ENCODE assay signal across 1 cellular context in genomic region chr5:17061973-17062470, GRCh38.
TF ChIP-seq lines count a peak whose summit lies in the region.

No MANE protein-coding gene starts in this region.

TF ChIP-seq in A549, 52 proteins besides CTCF, POLR2A, EP300 and RAD21 (continued from another document):
- no peak for TF ChIP-seq FOSL2 (IDR thresholded peaks at IDR 0.05)
- TF ChIP-seq FOSL2 (CRISPR knock-in tag; IDR thresholded peaks at IDR 0.05) = no peak
- no peak for TF ChIP-seq RNF2 (IDR thresholded peaks at IDR 0.05; ENCODE audit: borderline replicate concordance, low read depth)
- no peak for TF ChIP-seq RFX5 (IDR thresholded peaks at IDR 0.05)
- no peak for TF ChIP-seq ZSCAN20 (CRISPR knock-in tag; IDR thresholded peaks at IDR 0.05)
- TF ChIP-seq EHF (CRISPR knock-in tag; IDR thresholded peaks at IDR 0.05) = no peak
- TF ChIP-seq ZFP36 (IDR thresholded peaks at IDR 0.05; ENCODE audit: borderline replicate concordance, partially characterized antibody) = no peak
- TF ChIP-seq HOXB13 (CRISPR knock-in tag; IDR thresholded peaks at IDR 0.05; ENCODE audit: low read depth) = no peak
- no peak for TF ChIP-seq REST (IDR thresholded peaks at IDR 0.05)
- TF ChIP-seq HOXB5 (CRISPR knock-in tag; IDR thresholded peaks at IDR 0.05) = no peak
- no peak for TF ChIP-seq HDAC2 (IDR thresholded peaks at IDR 0.05)
- no peak for TF ChIP-seq ELK1 (IDR thresholded peaks at IDR 0.05; ENCODE audit: low read depth, low read length)
- peak; percentile 81 for TF ChIP-seq MAX (IDR thresholded peaks at IDR 0.05)
- no peak for TF ChIP-seq GATA3 (IDR thresholded peaks at IDR 0.05; ENCODE audit: borderline replicate concordance)
- TF ChIP-seq JUN (IDR thresholded peaks at IDR 0.05) = peak in 1 of 2 experiments; percentile 38; a peak in 1 of 5 replicates
- TF ChIP-seq, protein P1, sequence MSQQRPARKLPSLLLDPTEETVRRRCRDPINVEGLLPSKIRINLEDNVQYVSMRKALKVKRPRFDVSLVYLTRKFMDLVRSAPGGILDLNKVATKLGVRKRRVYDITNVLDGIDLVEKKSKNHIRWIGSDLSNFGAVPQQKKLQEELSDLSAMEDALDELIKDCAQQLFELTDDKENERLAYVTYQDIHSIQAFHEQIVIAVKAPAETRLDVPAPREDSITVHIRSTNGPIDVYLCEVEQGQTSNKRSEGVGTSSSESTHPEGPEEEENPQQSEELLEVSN (IDR thresholded peaks at IDR 0.05; ENCODE audit: borderline replicate concordance, low read depth) = peak; percentile 91
- TF ChIP-seq NPAS2 (CRISPR knock-in tag; IDR thresholded peaks at IDR 0.05; ENCODE audit: borderline replicate concordance) = no peak
- TF ChIP-seq SMC3 (IDR thresholded peaks at IDR 0.05) = peak; percentile 78
- TF ChIP-seq PHF8 (IDR thresholded peaks at IDR 0.05; ENCODE audit: borderline replicate concordance, low read depth) = no peak
